ENCODE assay signal across 35 cellular contexts in genomic region chr5:12133520-12133919, GRCh38.
"Had no signal": no experiment of that assay in that cellular context is flagged by ENCODE, and none has a peak within 500 bp of the region (broad histone marks: within the 10 kb centered on the region; RNA-seq: fewer than 3 reads in every experiment).

No MANE protein-coding gene starts in this region.

- H3K27ac ChIP-seq: KMS-11 had no signal

- H3K9ac ChIP-seq: KMS-11 had no signal

- H3K4me3 ChIP-seq: MG63 had no signal

- H3K4me2 ChIP-seq: KMS-11 had no signal

- DNase-seq: Karpas-422, Kasumi-1, KG1, MG63, MM.1S, MV-4-11, NCI-H1048, NCI-H1092, NCI-H1092 treated with DMSO at 0.1 percent for 48 hours, NCI-H1105, NCI-H1105 treated with DMSO at 0.1 percent for 48 hours, NCI-H1417, NCI-H1417 treated with DMSO at 0.1 percent for 48 hours, NCI-H1436, NCI-H1436 treated with DMSO at 0.1 percent for 48 hours, NCI-H146, NCI-H1694, NCI-H1694 treated with DMSO at 0.1 percent for 48 hours, NCI-H187, NCI-H187 treated with DMSO at 0.1 percent for 48 hours, NCI-H1930, NCI-H2029, NCI-H2029 treated with DMSO at 0.1 percent for 48 hours, NCI-H2081, NCI-H2081 treated with DMSO at 0.1 percent for 48 hours, NCI-H2107, NCI-H2171, NCI-H2171 treated with DMSO at 0.1 percent for 48 hours, NCI-H2227 treated with DMSO at 0.1 percent for 48 hours, NCI-H226, NCI-H345, NCI-H446, NCI-H446 treated with DMSO at 0.1 percent for 48 hours, NCI-H510A had no signal

- H3K27me3 ChIP-seq: MG63 had no signal

- H3K9me3 ChIP-seq: MG63 had no signal

- H3K36me3 ChIP-seq: MG63 had no signal
